In genomic region chr7:66668112-66668511, GRCh38 we compare ENCODE assay signal across 17 cellular contexts.
"Had no signal": no experiment of that assay in that cellular context is flagged by ENCODE, and none has a peak within 500 bp of the region (broad histone marks: within the 10 kb centered on the region; RNA-seq: fewer than 3 reads in every experiment).

No MANE protein-coding gene starts in this region.

- H3K9me3 Mint-ChIP-seq: activated B cell treated with CpG ODN at 0.5 μM for 24 hours; activated T-cell treated with anti-CD3 and anti-CD28 coated beads, Interleukin-2, amount 50 U/mL, for 4 hours; naive thymus-derived CD4-positive, alpha-beta T cell; stimulated activated naive B cell treated with anti-CD40 and anti-IgM and Interleukin-4, amounts not matched to agents 10 μg/mL and 1 μg/mL and 100 μg/mL, for 72 hours had no signal

- H3K27ac Mint-ChIP-seq: activated B cell treated with CpG ODN at 0.5 μM for 24 hours; stimulated activated naive B cell treated with anti-CD40 and anti-IgM and Interleukin-4, amounts not matched to agents 10 μg/mL and 1 μg/mL and 100 μg/mL, for 72 hours had no signal

- DNase-seq: activated B cell treated with CpG ODN at 0.5 μM for 24 hours; activated CD4-positive, alpha-beta T cell treated with anti-CD3 and anti-CD28 coated beads, Interleukin-2, amount 50 U/mL, for 1 hour; activated gamma-delta T cell treated with Interleukin-2 at 50 U/mL for 16 hours; activated T-cell treated with anti-CD3 and anti-CD28 coated beads, Interleukin-2, amount 50 U/mL, for 4 hours; islet precursor cell; left lung; mammary epithelial cell; mucosa of descending colon; naive thymus-derived CD4-positive, alpha-beta T cell; stimulated activated CD4-positive, alpha-beta T cell treated with anti-CD3 and anti-CD28 coated beads, Interleukin-15, amount 100 ng/mL, for 24 hours; stimulated activated CD4-positive, alpha-beta T cell treated with anti-CD3 and anti-CD28 coated beads, Interleukin-4, amount 100 ng/mL, for 1 hour; stimulated activated naive B cell treated with anti-CD40 and anti-IgM and Interleukin-4, amounts not matched to agents 10 μg/mL and 1 μg/mL and 100 μg/mL, for 72 hours; trophoblast cell had no signal

- H3K4me3 Mint-ChIP-seq: activated B cell treated with CpG ODN at 0.5 μM for 24 hours; activated T-cell treated with anti-CD3 and anti-CD28 coated beads, Interleukin-2, amount 50 U/mL, for 4 hours; naive thymus-derived CD4-positive, alpha-beta T cell; stimulated activated naive B cell treated with anti-CD40 and anti-IgM and Interleukin-4, amounts not matched to agents 10 μg/mL and 1 μg/mL and 100 μg/mL, for 72 hours had no signal

- ATAC-seq: activated T-cell treated with anti-CD3 and anti-CD28 coated beads, Interleukin-2, amount 50 U/mL, for 4 hours; gastroesophageal sphincter; left lung; mucosa of descending colon; naive thymus-derived CD4-positive, alpha-beta T cell; stimulated activated naive B cell treated with anti-CD40 and anti-IgM and Interleukin-4, amounts not matched to agents 10 μg/mL and 1 μg/mL and 100 μg/mL, for 72 hours had no signal

- H3K27ac ChIP-seq: ascending aorta, gastroesophageal sphincter, left lung, SJSA1, skin epidermis had no signal

- H3K27me3 Mint-ChIP-seq: activated B cell treated with CpG ODN at 0.5 μM for 24 hours; naive thymus-derived CD4-positive, alpha-beta T cell; stimulated activated naive B cell treated with anti-CD40 and anti-IgM and Interleukin-4, amounts not matched to agents 10 μg/mL and 1 μg/mL and 100 μg/mL, for 72 hours had no signal

- H3K4me1 Mint-ChIP-seq: activated B cell treated with CpG ODN at 0.5 μM for 24 hours had no signal
